Comparison of ENCODE assay signal across 19 cellular contexts in genomic region chr13:99991013-99991805, GRCh38. TPM values are rescaled to one million over a fixed set of nuclear protein-coding genes. Genes with fewer than 3 reads are reported as not detected.
DNase-seq lines count a peak whose midpoint lies in the region; ATAC-seq and TF ChIP-seq lines count a peak whose summit lies in the region.
"Had no signal": no experiment of that assay in that cellular context is flagged by ENCODE, and none has a peak within 500 bp of the region (broad histone marks: within the 10 kb centered on the region; RNA-seq: fewer than 3 reads in every experiment).

No MANE protein-coding gene starts in this region.

- H4K91ac ChIP-seq in H9 (ENCODE audit: insufficient read length, low read depth, low read length): no peak overlapping the region
- H4K91ac ChIP-seq in neuronal stem cell (ENCODE audit: low read depth, low read length, poor library complexity): no peak overlapping the region

- H2AK5ac ChIP-seq in H9 (ENCODE audit: insufficient read length, low read length): no peak overlapping the region
- peak overlapping the region; percentile 90 for H2AK5ac ChIP-seq in neuronal stem cell (ENCODE audit: low read depth, low read length)

- no peak overlapping the region for H2BK120ac ChIP-seq in H9 (ENCODE audit: low read depth, low read length, poor library complexity, severe bottlenecking)
- H2BK120ac ChIP-seq in neuronal stem cell (ENCODE audit: low read depth, low read length): no peak overlapping the region

- H4K5ac ChIP-seq in H9 (ENCODE audit: insufficient read length, low read depth, low read length): no peak overlapping the region

- no peak overlapping the region for H3T11ph ChIP-seq in H9 (ENCODE audit: low read length)

- no peaks in the 10 kb centered on the region for H3K9me3 ChIP-seq in H9 (ENCODE audit: control insufficient read depth, low read depth, low read length)
- H3K9me3 ChIP-seq in Panc1 (ENCODE audit: control insufficient read depth, insufficient read depth, low read depth, low read length): no peaks in the 10 kb centered on the region
- no peaks in the 10 kb centered on the region for H3K9me3 ChIP-seq in endodermal cell (ENCODE audit: control insufficient read depth, low read length)
- peaks cover 0 to 3% of the 10 kb centered on the region in 2 donors for H3K9me3 ChIP-seq in neuronal stem cell (replicated peaks in 1 of 2; ENCODE audit: control insufficient read depth in 2 of 2, insufficient read depth in 1 of 2, low read depth in 1 of 2, low read length in 2 of 2)
- no peaks in the 10 kb centered on the region for H3K9me3 ChIP-seq in GM23248 (ENCODE audit: low read depth)
- H3K9me3 ChIP-seq: breast epithelium had no signal

- no peak for TF ChIP-seq CTCF in H9 (conservative IDR thresholded peaks at IDR 0.05)
- no peak for TF ChIP-seq CTCF in Panc1 (IDR thresholded peaks at IDR 0.05)
- TF ChIP-seq CTCF in endodermal cell (conservative IDR thresholded peaks at IDR 0.05): no peak

- no peaks in the 10 kb centered on the region for H3K79me2 ChIP-seq in H9 (ENCODE audit: insufficient read depth, low read length)
- H3K79me2 ChIP-seq in GM23248 (ENCODE audit: insufficient read depth): no peaks in the 10 kb centered on the region

- in situ Hi-C loops in Panc1 (cut with HindIII; ENCODE audit: low pct_unique_long_range_greater_than_20kb, low sequenced_read_pairs) (no loop called here), GM23248 (cut with MboI) (no loop called here)

- H3K23me2 ChIP-seq in H9 (ENCODE audit: insufficient read length, low read depth, low read length, poor library complexity, severe bottlenecking): peaks cover 42% of the 10 kb centered on the region

- H3K23ac ChIP-seq in H9 (ENCODE audit: insufficient read length, low read depth, low read length) (no peak overlapping the region), neuronal stem cell (ENCODE audit: low read depth, low read length, poor library complexity) (peak overlapping the region; percentile 99)

- peak overlapping the region; percentile 61 to 77 for H3K4me3 Mint-ChIP-seq in H9
- H3K4me3 Mint-ChIP-seq in endodermal cell: peak overlapping the region; percentile 94

- H2BK15ac ChIP-seq in H9 (ENCODE audit: low read depth, low read length): no peak overlapping the region
- H2BK15ac ChIP-seq in neuronal stem cell (ENCODE audit: low read length): no peak overlapping the region

- H3K4me1 ChIP-seq in H9 (ENCODE audit: insufficient read depth, low read length): peaks cover 4% of the 10 kb centered on the region; the same call in 1 of the 2 replicates
- peaks cover 34% of the 10 kb centered on the region for H3K4me1 ChIP-seq in Panc1 (ENCODE audit: control insufficient read depth, insufficient read depth, low read length)
- H3K4me1 ChIP-seq in endodermal cell (ENCODE audit: control insufficient read depth, insufficient read depth, low read length): peaks cover 20% of the 10 kb centered on the region
- peaks cover 32 to 56% of the 10 kb centered on the region in 2 donors for H3K4me1 ChIP-seq in neuronal stem cell (ENCODE audit: control insufficient read depth in 2 of 2, insufficient read depth in 1 of 2, low read depth in 1 of 2, low read length in 2 of 2)
- H3K4me1 ChIP-seq in GM23248 (ENCODE audit: insufficient read depth): no peaks in the 10 kb centered on the region
- H3K4me1 ChIP-seq: breast epithelium had no signal

- H2BK20ac ChIP-seq in H9 (ENCODE audit: low read depth, low read length, poor library complexity, severe bottlenecking): no peak overlapping the region

- H2BK5ac ChIP-seq in H9 (ENCODE audit: insufficient read length, low read length) (no peak overlapping the region), neuronal stem cell (ENCODE audit: low read length) (no peak overlapping the region)

- no CpG with 5 or more reads among the region's 34 CpGs for WGBS in H9 (ENCODE audit: extremely low coverage, insufficient read length, low lambda C conversion rate)
- WGBS in endodermal cell (ENCODE audit: insufficient coverage in 1 of 2, insufficient read length in 1 of 2), 2 experiments: 23 to 29% methylated on average over 8 to 34 of the region's 34 CpGs
- WGBS in neuronal stem cell (ENCODE audit: extremely low coverage in 2 of 2, insufficient read length in 2 of 2, insufficient replicate concordance in 1 of 2), 2 donors: no CpG with 5 or more reads among the region's 34 CpGs
- WGBS in GM23248 (ENCODE audit: low coverage in 1 of 2, low lambda C conversion rate in 2 of 2, missing lambda C conversion rate in 2 of 2), 2 experiments: 20 to 23% methylated on average over 32 to 34 of the region's 34 CpGs

- H4K20me1 ChIP-seq in H9 (ENCODE audit: control insufficient read depth, insufficient read depth, insufficient read length) (no peaks in the 10 kb centered on the region), GM23248 (ENCODE audit: insufficient read depth) (no peaks in the 10 kb centered on the region)

- H2AFZ ChIP-seq in H9 (ENCODE audit: low read length) (no peak overlapping the region), neuronal stem cell (ENCODE audit: low read length) (peak overlapping the region; percentile 74), GM23248 (no peak overlapping the region)

- H3K9ac ChIP-seq in H9 (ENCODE audit: extremely low read depth, insufficient read length, low read length) (no peak overlapping the region), endodermal cell (ENCODE audit: extremely low read depth, low read length, poor library complexity, severe bottlenecking) (no peak overlapping the region), neuronal stem cell (ENCODE audit: low read depth, low read length, poor library complexity) (no peak overlapping the region), GM23248 (no peak overlapping the region)

- peak; percentile 60 for DNase-seq in H9
- DNase-seq in Panc1 (ENCODE audit: low read depth, low spot score): no peak
- peak; percentile 85 for DNase-seq in endodermal cell
- peak; percentile 30 for DNase-seq in neuronal stem cell (ENCODE audit: low spot score)
- DNase-seq in GM23248: no peak
- DNase-seq: activated CD4-positive, alpha-beta T cell treated with anti-CD3 and anti-CD28 coated beads for 4 hours; DMS79; NCI-H1105; NCI-H524 treated with DMSO at 0.1 percent for 48 hours had no signal

- H3K27me3 Mint-ChIP-seq in H9 (ENCODE audit: low read depth) (peaks cover 92% of the 10 kb centered on the region), endodermal cell (ENCODE audit: insufficient read depth) (peaks cover 45% of the 10 kb centered on the region)

- H3K27ac Mint-ChIP-seq in H9 (peak overlapping the region in 1 of 3 experiments; percentile 81; a peak in 2 of 7 replicates), endodermal cell (peak overlapping the region; percentile 75)
- H3K27ac Mint-ChIP-seq: activated T-helper 2 cell treated with anti-CD3 and anti-CD28 coated beads, Interferon-gamma antibody, Interleukin-2, Interleukin-4, amounts not matched to agents 10 μg/mL and 5 μg/mL and 100 μg/mL, durations not matched to agents 14 hours and 24 hours and 36 hours; stimulated activated effector memory CD8-positive, alpha-beta T cell treated with anti-CD3 and anti-CD28 coated beads, Interleukin-12 subunit alpha, Interleukin-12 subunit beta, amount 100 ng/mL, for 72 hours had no signal

- H3F3A ChIP-seq in GM23248 (ENCODE audit: insufficient read depth): 0 out of 2 replicates have a peak, but pooled peaks cover 9% of the 10 kb centered on the region

- no peak overlapping the region for H4K8ac ChIP-seq in H9 (replicated peaks; ENCODE audit: insufficient read length, low read depth, low read length)
- H4K8ac ChIP-seq in neuronal stem cell (ENCODE audit: low read depth, low read length): no peak overlapping the region

- H3K36me3 ChIP-seq in Panc1 (ENCODE audit: control insufficient read depth, insufficient read depth, low read length) (no peaks in the 10 kb centered on the region), endodermal cell (ENCODE audit: control insufficient read depth, insufficient read depth, low read length) (peaks cover 11% of the 10 kb centered on the region), neuronal stem cell (replicated peaks in 1 of 2; ENCODE audit: control insufficient read depth in 2 of 2, insufficient read depth in 2 of 2, low read length in 2 of 2) (peaks cover 1 to 34% of the 10 kb centered on the region in 2 donors), GM23248 (ENCODE audit: low read depth) (no peaks in the 10 kb centered on the region)
- H3K36me3 ChIP-seq: breast epithelium had no signal

- H3K9me3 Mint-ChIP-seq in H9 (peaks cover under 1 to 9% of the 10 kb centered on the region in 2 experiments; a peak in 2 of 5 replicates), endodermal cell (no peaks in the 10 kb centered on the region)

- no peak overlapping the region for H3K4me3 ChIP-seq in Panc1 (ENCODE audit: low read depth in 2 of 2, low read length in 2 of 2)
- no peak overlapping the region for H3K4me3 ChIP-seq in endodermal cell (ENCODE audit: low read length)
- H3K4me3 ChIP-seq in neuronal stem cell (ENCODE audit: low read length in 2 of 2): peak overlapping the region in 1 of 2 donors; percentile 30
- no peak overlapping the region for H3K4me3 ChIP-seq in GM23248
- H3K4me3 ChIP-seq: breast epithelium had no signal

- peaks cover 5 to 13% (median 12%) of the 10 kb centered on the region in 3 experiments for H3K36me3 Mint-ChIP-seq in H9 (ENCODE audit: insufficient read depth in 1 of 3, low read depth in 3 of 3)
- peaks cover 5% of the 10 kb centered on the region for H3K36me3 Mint-ChIP-seq in endodermal cell (ENCODE audit: low read depth)

- ATAC-seq in Panc1: no peak
- ATAC-seq in HG03108 (IDR thresholded peaks at IDR 0.05; ENCODE audit: unreplicated experiment): no peak
- no peak for ATAC-seq in HG02852 (IDR thresholded peaks at IDR 0.05; ENCODE audit: unreplicated experiment)
- ATAC-seq: stimulated activated effector memory CD8-positive, alpha-beta T cell treated with anti-CD3 and anti-CD28 coated beads, Interleukin-12 subunit alpha, Interleukin-12 subunit beta, amount 100 ng/mL, for 72 hours had no signal

- no peak overlapping the region for H3K4ac ChIP-seq in H9 (ENCODE audit: low read depth, low read length)
- no peak overlapping the region for H3K4ac ChIP-seq in neuronal stem cell (ENCODE audit: low read length)

- H2BK12ac ChIP-seq in H9 (ENCODE audit: insufficient read length, low read depth, low read length) (no peak overlapping the region), neuronal stem cell (ENCODE audit: low read length) (peak overlapping the region; percentile 51)

- intact Hi-C loops in Panc1 (cut with micrococcal nuclease; ENCODE audit: unreplicated experiment): no loop called here

- H3K18ac ChIP-seq in H9 (ENCODE audit: insufficient read length, low read depth, low read length) (no peak overlapping the region), neuronal stem cell (ENCODE audit: low read length) (peak overlapping the region; percentile 73)

- POLR2A ChIA-PET in Panc1 (lab: Charles Lee): no interaction called here

- H3K27me3 ChIP-seq in H9 (ENCODE audit: insufficient read depth, low read length) (peaks cover 46% of the 10 kb centered on the region; the same call in 1 of the 2 replicates), Panc1 (ENCODE audit: control insufficient read depth, insufficient read depth, low read length) (no peaks in the 10 kb centered on the region), endodermal cell (ENCODE audit: control insufficient read depth, insufficient read depth, low read length, poor library complexity, severe bottlenecking) (peaks cover 43% of the 10 kb centered on the region), neuronal stem cell (ENCODE audit: control insufficient read depth in 3 of 3, insufficient read depth in 3 of 3, low read depth in 1 of 3, low read length in 3 of 3) (peaks cover 15 to 64% (median 37%) of the 10 kb centered on the region in 3 experiments), GM23248 (replicated peaks; ENCODE audit: insufficient read depth) (peaks cover 98% of the 10 kb centered on the region)

- BruUV-seq in Panc1 (replicated peaks; lab: Mats Ljungman, UMichigan): no TSS peak

- H3K4me2 ChIP-seq in H9 (ENCODE audit: insufficient read depth, insufficient read length, low read length) (peak overlapping the region; percentile 86), neuronal stem cell (ENCODE audit: insufficient read depth, low read length, poor library complexity, severe bottlenecking) (peak overlapping the region; percentile 41), GM23248 (ENCODE audit: unreplicated experiment) (no peak overlapping the region)

- no peak overlapping the region for H3K27ac ChIP-seq in H9 (ENCODE audit: insufficient read length, low read depth, low read length)
- H3K27ac ChIP-seq in Panc1 (ENCODE audit: low read length): 0 out of 2 replicates have a peak overlapping the region, but pooled peaks have one; percentile 29
- H3K27ac ChIP-seq in endodermal cell (ENCODE audit: low read depth, low read length): no peak overlapping the region
- H3K27ac ChIP-seq in neuronal stem cell (replicated peaks; ENCODE audit: low read length): no peak overlapping the region
- no peak overlapping the region for H3K27ac ChIP-seq in GM23248
- H3K27ac ChIP-seq: breast epithelium, epithelial cell of prostate had no signal

- H3K4me1 Mint-ChIP-seq in H9 (peaks cover 83 to 88% of the 10 kb centered on the region in 2 experiments), endodermal cell (peaks cover 71% of the 10 kb centered on the region)

- CTCF ChIA-PET in Panc1 (lab: Charles Lee): no interaction called here

- no peak overlapping the region for H3K56ac ChIP-seq in H9 (ENCODE audit: insufficient read length, low read depth, low read length)

- no peaks in the 10 kb centered on the region for H3K79me1 ChIP-seq in H9 (ENCODE audit: insufficient read depth, low read depth, low read length, poor library complexity, severe bottlenecking)
- peaks cover 6% of the 10 kb centered on the region for H3K79me1 ChIP-seq in neuronal stem cell (ENCODE audit: low read depth, low read length)

- H3K14ac ChIP-seq in H9 (ENCODE audit: insufficient read depth, low read length) (peak overlapping the region; percentile 70), neuronal stem cell (ENCODE audit: low read length) (peak overlapping the region; percentile 57)

- no peaks in the 10 kb centered on the region for H3K9me2 ChIP-seq in GM23248 (ENCODE audit: insufficient read depth)

RNA-seq across cellular contexts. Expression of gene ZIC2, which starts 9.6 kb away (rescaled TPM):
- total RNA-seq in H9 (2021) (426 and 454 TPM in 2 replicates), Panc1 (2021; ENCODE audit: unreplicated experiment) (54.5 TPM), endodermal cell (100 to 1,000 TPM; 182 to 301 TPM)
- 43.4 TPM for polyA plus RNA-seq in Panc1 (2012; ENCODE audit: insufficient read length)
- 198 TPM for polyA plus RNA-seq in endodermal cell (2013, experiment 1 of 2)
- polyA plus RNA-seq in endodermal cell (2013, experiment 2 of 2): 160 TPM
- 120 TPM for polyA plus RNA-seq in neuronal stem cell (2013, experiment 1 of 2)
- polyA plus RNA-seq in neuronal stem cell (2013, experiment 2 of 2): 122 TPM
- not detected in 2 replicates for total RNA-seq in GM23248 (2014; rRNA removed; shearing (Covaris generic))
- polyA plus RNA-seq in GM23248 (2016; fragmentation: Nextera tagmentation; extraction: Ambion mirVana): not detected in 2 replicates
- total RNA-seq: activated T-helper 2 cell treated with anti-CD3 and anti-CD28 coated beads, Interferon-gamma antibody, Interleukin-2, Interleukin-4, amounts not matched to agents 10 μg/mL and 5 μg/mL and 100 μg/mL, durations not matched to agents 14 hours and 24 hours and 36 hours; right cardiac atrium had no signal
- polyA plus RNA-seq: CD14-positive monocyte, right cardiac atrium had no signal

RNA-seq across cellular contexts. Expression of gene ZIC5, which starts 19.6 kb away (rescaled TPM):
- total RNA-seq in H9 (2021) (51.9 and 52.6 TPM in 2 replicates), Panc1 (2021; ENCODE audit: unreplicated experiment) (5.2 TPM), endodermal cell (10 to 100 TPM; 11.0 to 13.7 TPM)
- polyA plus RNA-seq in Panc1 (2012; ENCODE audit: insufficient read length): 2.8 TPM
- 40.1 TPM for polyA plus RNA-seq in endodermal cell (2013, experiment 1 of 2)
- polyA plus RNA-seq in endodermal cell (2013, experiment 2 of 2): 36.9 TPM
- 18.1 TPM for polyA plus RNA-seq in neuronal stem cell (2013, experiment 1 of 2)
- 18.3 TPM for polyA plus RNA-seq in neuronal stem cell (2013, experiment 2 of 2)
- not detected in 2 replicates for total RNA-seq in GM23248 (2014; rRNA removed; shearing (Covaris generic))
- not detected in 2 replicates for polyA plus RNA-seq in GM23248 (2016; fragmentation: Nextera tagmentation; extraction: Ambion mirVana)
- total RNA-seq: activated T-helper 2 cell treated with anti-CD3 and anti-CD28 coated beads, Interferon-gamma antibody, Interleukin-2, Interleukin-4, amounts not matched to agents 10 μg/mL and 5 μg/mL and 100 μg/mL, durations not matched to agents 14 hours and 24 hours and 36 hours; breast epithelium; right cardiac atrium; RPMI7951; T-helper 1 cell treated with Interleukin-12 subunit alpha and Interleukin-12 subunit beta and Interleukin-4 antibody, amounts not matched to agents 30 ng/mL and 1 ng/mL, for 36 hours had no signal
- polyA plus RNA-seq: CD14-positive monocyte, right cardiac atrium had no signal

Comparison
In these comparisons a context has a peak if more than half of its experiments do, and no peak if none do; other contexts are left out.
1. DNase-seq: peak in H9 (single experiment), endodermal cell (single experiment) and neuronal stem cell (single experiment); none in Panc1 (single experiment) and GM23248 (single experiment).
2. RNA of gene ZIC2, which starts 9.6 kb away (total RNA-seq): 426 to 454 TPM in H9, 182 to 301 TPM in endodermal cell and 54.5 TPM in Panc1 (single experiment); not detected in GM23248; every median in the first group is over 10 times any median in the second.